ENCODE assay signal across 12 cellular contexts in the genomic region with DNA sequence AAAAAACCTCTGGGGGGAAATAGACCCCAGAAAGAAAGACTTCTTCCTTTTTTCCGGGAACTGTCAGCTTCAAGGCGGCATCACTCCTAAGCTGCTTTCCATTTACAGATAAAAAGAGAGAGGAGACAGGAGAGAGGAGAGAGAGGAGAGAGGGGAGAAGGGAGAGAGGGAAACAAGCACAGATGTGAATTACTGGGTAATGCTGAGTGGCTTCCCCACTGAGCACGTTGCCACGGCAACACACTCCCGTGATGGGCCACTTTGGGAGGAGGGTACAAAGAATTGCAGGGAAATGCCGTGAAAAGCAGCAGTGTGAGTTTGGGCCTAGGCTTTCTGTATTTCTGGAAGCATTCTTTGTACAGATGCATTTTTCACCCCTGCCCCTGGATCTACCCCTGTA.
A peak's percentile ranks its signal among the peaks of the same experiment; 100 is the strongest.
DNase-seq lines count a peak whose midpoint lies in the region; ATAC-seq and TF ChIP-seq lines count a peak whose summit lies in the region.
"Had no signal": no experiment of that assay in that cellular context is flagged by ENCODE, and none has a peak within 500 bp of the region (broad histone marks: within the 10 kb centered on the region; RNA-seq: fewer than 3 reads in every experiment).

No MANE protein-coding gene starts in this region.

- H3K4me3 ChIP-seq in DND-41 (ENCODE audit: low read depth in 1 of 2, low read length in 2 of 2) (no peak overlapping the region), neuron (ENCODE audit: low read length) (peak overlapping the region; percentile 19), MG63 (no peak overlapping the region)
- H3K4me3 ChIP-seq: Peyer's patch had no signal

- no peak for DNase-seq in DND-41
- peak; percentile 13 for DNase-seq in NCI-H1436 treated with DMSO at 0.1 percent for 48 hours (lab: John Stamatoyannopoulos, UW)
- DNase-seq in anterior cingulate cortex (lab: John Stamatoyannopoulos, UW): peak in 32 of 58 donors; percentile 21 to 71 (median 39)
- DNase-seq in GM20000 (ENCODE audit: low spot score): no peak
- no peak for DNase-seq in MG63
- no peak for DNase-seq in natural killer cell treated with Interleukin-12 subunit alpha and Interleukin-12 subunit beta and Interleukin-15 and Interleukin-18, amount 100 ng/mL, for 72 hours (ENCODE audit: low spot score)
- DNase-seq: activated CD4-positive, alpha-beta T cell treated with anti-CD3 and anti-CD28 coated beads, Interleukin-2, amount 10 ng/mL, durations not matched to agents 7 days and 5 days; CD8-positive, alpha-beta T cell; central memory CD4-positive, alpha-beta T cell; Peyer's patch had no signal

- no peaks in the 10 kb centered on the region for H3K79me2 ChIP-seq in DND-41 (ENCODE audit: insufficient read depth, low read length)

- H3K36me3 Mint-ChIP-seq in natural killer cell treated with Interleukin-12 subunit alpha and Interleukin-12 subunit beta and Interleukin-15 and Interleukin-18, amount 100 ng/mL, for 72 hours: no peaks in the 10 kb centered on the region
- H3K36me3 Mint-ChIP-seq: CD8-positive, alpha-beta T cell had no signal

- H3K36me3 ChIP-seq in DND-41 (ENCODE audit: insufficient read depth, low read length) (no peaks in the 10 kb centered on the region), neuron (ENCODE audit: insufficient read depth, low read length) (no peaks in the 10 kb centered on the region), MG63 (no peaks in the 10 kb centered on the region)
- H3K36me3 ChIP-seq: Peyer's patch had no signal

- no peaks in the 10 kb centered on the region for H3K9me3 ChIP-seq in DND-41 (ENCODE audit: insufficient read depth, low read length, severe bottlenecking)
- H3K9me3 ChIP-seq in neuron (ENCODE audit: low read length): no peaks in the 10 kb centered on the region
- H3K9me3 ChIP-seq in MG63: no peaks in the 10 kb centered on the region
- H3K9me3 ChIP-seq: Peyer's patch had no signal

- no peaks in the 10 kb centered on the region for H4K20me1 ChIP-seq in DND-41 (ENCODE audit: insufficient read depth, low read length)

- 0 out of 3 replicates have a peak, but pooled peaks have one; percentile 35 for ATAC-seq in DND-41 (ENCODE audit: insufficient read depth, low read depth)
- ATAC-seq in natural killer cell treated with Interleukin-12 subunit alpha and Interleukin-12 subunit beta and Interleukin-15 and Interleukin-18, amount 100 ng/mL, for 72 hours: no peak
- ATAC-seq: CD8-positive, alpha-beta T cell had no signal

- H3K9ac ChIP-seq in DND-41 (ENCODE audit: low read depth, low read length): no peak overlapping the region

- H3K4me1 ChIP-seq in DND-41 (ENCODE audit: insufficient read depth, low read length) (no peaks in the 10 kb centered on the region), neuron (ENCODE audit: insufficient read depth, low read length) (peaks cover 11% of the 10 kb centered on the region)
- H3K4me1 ChIP-seq: Peyer's patch had no signal

- no peaks in the 10 kb centered on the region for H3K9me3 Mint-ChIP-seq in natural killer cell treated with Interleukin-12 subunit alpha and Interleukin-12 subunit beta and Interleukin-15 and Interleukin-18, amount 100 ng/mL, for 72 hours
- H3K9me3 Mint-ChIP-seq: CD8-positive, alpha-beta T cell had no signal

- H3K4me2 ChIP-seq in DND-41 (ENCODE audit: insufficient read depth, low read length): no peak overlapping the region

- H3K27me3 ChIP-seq in DND-41 (ENCODE audit: insufficient read depth, low read length, poor library complexity) (no peaks in the 10 kb centered on the region), neuron (ENCODE audit: insufficient read depth, low read length) (no peaks in the 10 kb centered on the region), MG63 (no peaks in the 10 kb centered on the region)
- H3K27me3 ChIP-seq: Peyer's patch had no signal

- H3K4me1 Mint-ChIP-seq in natural killer cell treated with Interleukin-12 subunit alpha and Interleukin-12 subunit beta and Interleukin-15 and Interleukin-18, amount 100 ng/mL, for 72 hours (ENCODE audit: low read depth in 2 of 2): peaks cover 8 to 19% of the 10 kb centered on the region in 2 donors

- H2AFZ ChIP-seq in DND-41 (ENCODE audit: low read depth, low read length) (no peak overlapping the region), neuron (ENCODE audit: low read depth, low read length) (peak overlapping the region; percentile 57)

- no peak overlapping the region for H3K4me3 Mint-ChIP-seq in natural killer cell treated with Interleukin-12 subunit alpha and Interleukin-12 subunit beta and Interleukin-15 and Interleukin-18, amount 100 ng/mL, for 72 hours
- H3K4me3 Mint-ChIP-seq: activated CD4-positive, alpha-beta T cell treated with anti-CD3 and anti-CD28 coated beads, Interleukin-2, amount 10 ng/mL, durations not matched to agents 7 days and 5 days; CD8-positive, alpha-beta T cell had no signal

- no peak overlapping the region for H3K27ac ChIP-seq in DND-41 (ENCODE audit: low read length)
- H3K27ac ChIP-seq: HL-60, Peyer's patch had no signal

- no peaks in the 10 kb centered on the region for H3K27me3 Mint-ChIP-seq in natural killer cell treated with Interleukin-12 subunit alpha and Interleukin-12 subunit beta and Interleukin-15 and Interleukin-18, amount 100 ng/mL, for 72 hours
- H3K27me3 Mint-ChIP-seq: activated CD4-positive, alpha-beta T cell treated with anti-CD3 and anti-CD28 coated beads, Interleukin-2, amount 10 ng/mL, durations not matched to agents 7 days and 5 days had no signal

- no peak for TF ChIP-seq CTCF in DND-41 (IDR thresholded peaks at IDR 0.05; ENCODE audit: borderline replicate concordance, extremely low read depth, low read length, poor library complexity, severe bottlenecking)
- TF ChIP-seq CTCF in GM20000 (IDR thresholded peaks at IDR 0.05; ENCODE audit: extremely low read depth, missing control alignments): no peak

- H3K27ac Mint-ChIP-seq in natural killer cell treated with Interleukin-12 subunit alpha and Interleukin-12 subunit beta and Interleukin-15 and Interleukin-18, amount 100 ng/mL, for 72 hours: peak overlapping the region in 1 of 2 donors; percentile 84
- H3K27ac Mint-ChIP-seq: activated CD4-positive, alpha-beta T cell treated with anti-CD3 and anti-CD28 coated beads, Interleukin-2, amount 10 ng/mL, durations not matched to agents 7 days and 5 days; CD8-positive, alpha-beta T cell had no signal

Comparison
In these comparisons a context has a peak if more than half of its experiments do, and no peak if none do; other contexts are left out.
1. DNase-seq: peak in NCI-H1436 treated with DMSO at 0.1 percent for 48 hours (single experiment) and anterior cingulate cortex (32 of 58); none in DND-41 (single experiment), GM20000 (single experiment), MG63 (single experiment) and natural killer cell treated with Interleukin-12 subunit alpha and Interleukin-12 subunit beta and Interleukin-15 and Interleukin-18, amount 100 ng/mL, for 72 hours (single experiment).